In the genomic region with DNA sequence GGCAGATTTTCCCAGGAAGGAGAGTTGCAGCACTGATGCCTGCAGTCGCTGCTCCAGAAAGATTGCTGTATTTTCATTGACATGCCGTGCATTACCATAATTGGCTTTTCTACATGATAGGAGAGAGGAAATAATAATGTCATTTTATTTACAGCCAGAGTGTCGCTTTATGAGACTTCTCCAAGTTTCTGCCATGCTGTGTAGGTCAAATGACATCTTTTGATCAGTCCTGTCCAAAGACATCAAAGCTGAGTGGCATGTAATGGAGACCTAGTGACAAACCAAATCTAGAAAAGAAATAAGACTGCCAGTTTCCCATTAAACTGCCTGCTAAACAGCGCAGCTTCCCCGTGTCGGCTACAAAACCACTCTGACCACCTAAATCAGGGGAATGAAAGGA, we compare ENCODE assay signal across 1 cellular context.
TF ChIP-seq lines count a peak whose summit lies in the region.

No MANE protein-coding gene starts in this region.

TF ChIP-seq in GM12878, 131 proteins besides CTCF, POLR2A, EP300 and RAD21:
- TF ChIP-seq ZZZ3 (IDR thresholded peaks at IDR 0.05; ENCODE audit: control insufficient read depth, insufficient read length, low read depth) (no peak), WRNIP1 (IDR thresholded peaks at IDR 0.05; ENCODE audit: borderline replicate concordance, low read depth, low read length) (no peak), CBFB (IDR thresholded peaks at IDR 0.05; ENCODE audit: low read depth) (no peak), POU2F2 (IDR thresholded peaks at IDR 0.05; ENCODE audit: borderline replicate concordance, low read depth, low read length) (no peak), ZBTB11 (CRISPR knock-in tag; IDR thresholded peaks at IDR 0.05) (no peak), HCFC1 (IDR thresholded peaks at IDR 0.05; ENCODE audit: low read length) (no peak), ZBED1 (IDR thresholded peaks at IDR 0.05; ENCODE audit: borderline replicate concordance) (no peak), TCF12 (IDR thresholded peaks at IDR 0.05; ENCODE audit: low read depth, low read length) (no peak), STAT1 (conservative IDR thresholded peaks at IDR 0.05) (no peak), CBX5 (IDR thresholded peaks at IDR 0.05; ENCODE audit: low read depth) (no peak), YY1 (IDR thresholded peaks at IDR 0.05; ENCODE audit: low read depth, low read length) (no peak)
- TF ChIP-seq, protein P1, sequence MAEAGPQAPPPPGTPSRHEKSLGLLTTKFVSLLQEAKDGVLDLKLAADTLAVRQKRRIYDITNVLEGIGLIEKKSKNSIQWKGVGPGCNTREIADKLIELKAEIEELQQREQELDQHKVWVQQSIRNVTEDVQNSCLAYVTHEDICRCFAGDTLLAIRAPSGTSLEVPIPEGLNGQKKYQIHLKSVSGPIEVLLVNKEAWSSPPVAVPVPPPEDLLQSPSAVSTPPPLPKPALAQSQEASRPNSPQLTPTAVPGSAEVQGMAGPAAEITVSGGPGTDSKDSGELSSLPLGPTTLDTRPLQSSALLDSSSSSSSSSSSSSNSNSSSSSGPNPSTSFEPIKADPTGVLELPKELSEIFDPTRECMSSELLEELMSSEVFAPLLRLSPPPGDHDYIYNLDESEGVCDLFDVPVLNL (IDR thresholded peaks at IDR 0.05; ENCODE audit: low read depth, low read length): no peak
- TF ChIP-seq, protein P2, sequence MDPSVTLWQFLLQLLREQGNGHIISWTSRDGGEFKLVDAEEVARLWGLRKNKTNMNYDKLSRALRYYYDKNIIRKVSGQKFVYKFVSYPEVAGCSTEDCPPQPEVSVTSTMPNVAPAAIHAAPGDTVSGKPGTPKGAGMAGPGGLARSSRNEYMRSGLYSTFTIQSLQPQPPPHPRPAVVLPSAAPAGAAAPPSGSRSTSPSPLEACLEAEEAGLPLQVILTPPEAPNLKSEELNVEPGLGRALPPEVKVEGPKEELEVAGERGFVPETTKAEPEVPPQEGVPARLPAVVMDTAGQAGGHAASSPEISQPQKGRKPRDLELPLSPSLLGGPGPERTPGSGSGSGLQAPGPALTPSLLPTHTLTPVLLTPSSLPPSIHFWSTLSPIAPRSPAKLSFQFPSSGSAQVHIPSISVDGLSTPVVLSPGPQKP (IDR thresholded peaks at IDR 0.05; ENCODE audit: low read depth, low read length): no peak
TF ChIP-seq in GM12878: peak in this region for 0.
